Comparison of ENCODE assay signal across 1 cellular context in the genomic region with DNA sequence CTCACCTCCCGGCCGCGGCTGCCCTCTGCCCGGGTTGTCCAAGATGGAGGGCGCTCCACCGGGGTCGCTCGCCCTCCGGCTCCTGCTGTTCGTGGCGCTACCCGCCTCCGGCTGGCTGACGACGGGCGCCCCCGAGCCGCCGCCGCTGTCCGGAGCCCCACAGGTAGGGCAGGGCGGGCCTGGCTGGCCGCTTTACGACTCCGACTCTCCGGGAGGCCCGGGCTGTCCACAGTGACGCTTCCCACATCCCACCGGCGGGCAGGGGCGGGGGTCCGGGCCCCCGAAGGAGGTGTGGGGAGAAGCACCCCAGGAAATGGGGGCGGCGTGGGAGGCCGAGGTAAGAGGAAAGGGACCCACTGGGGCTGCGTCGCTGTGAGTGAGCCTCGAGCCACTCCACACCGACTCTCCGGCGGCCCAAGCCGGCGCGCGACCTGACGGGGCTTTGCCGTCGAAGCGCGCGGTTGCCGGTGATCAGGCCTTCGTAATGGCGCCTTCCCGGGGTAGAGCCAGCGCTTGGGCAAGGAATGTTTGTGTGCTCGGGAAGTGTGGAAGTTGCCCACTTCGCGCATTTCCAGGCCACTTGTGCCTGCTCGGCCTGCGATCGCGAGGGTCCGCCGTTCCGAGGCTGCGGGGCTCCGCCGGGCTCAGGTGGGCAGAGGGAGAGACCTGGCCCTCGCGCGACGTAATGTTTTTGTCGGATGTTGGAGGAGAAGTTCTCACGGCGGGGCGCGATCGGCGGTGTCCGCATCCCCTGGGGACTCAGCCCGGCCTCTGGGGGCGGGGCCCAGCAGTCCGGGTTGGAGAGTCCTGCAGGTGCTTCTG.
TF ChIP-seq lines count a peak whose summit lies in the region.

A gene with protein sequence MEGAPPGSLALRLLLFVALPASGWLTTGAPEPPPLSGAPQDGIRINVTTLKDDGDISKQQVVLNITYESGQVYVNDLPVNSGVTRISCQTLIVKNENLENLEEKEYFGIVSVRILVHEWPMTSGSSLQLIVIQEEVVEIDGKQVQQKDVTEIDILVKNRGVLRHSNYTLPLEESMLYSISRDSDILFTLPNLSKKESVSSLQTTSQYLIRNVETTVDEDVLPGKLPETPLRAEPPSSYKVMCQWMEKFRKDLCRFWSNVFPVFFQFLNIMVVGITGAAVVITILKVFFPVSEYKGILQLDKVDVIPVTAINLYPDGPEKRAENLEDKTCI (plus strand): TSS at position 4 of the 822 bp plus-strand sequence. CDS start 40 bp downstream, at position 44.

TF ChIP-seq in HepG2, 621 proteins besides CTCF, POLR2A, EP300 and RAD21 (continued from another document and continues in another):
- TF ChIP-seq PHB2 (IDR thresholded peaks at IDR 0.05; ENCODE audit: partially characterized antibody) (no peak), ZFP90 (CRISPR knock-in tag; IDR thresholded peaks at IDR 0.05; ENCODE audit: borderline replicate concordance) (no peak; the same call in 1 of the 2 replicates), NCOA1 (CRISPR knock-in tag; IDR thresholded peaks at IDR 0.05) (peak; percentile 88; the same call in 1 of the 2 replicates), LCORL (IDR thresholded peaks at IDR 0.05) (no peak), LCORL (CRISPR knock-in tag; IDR thresholded peaks at IDR 0.05) (peak; percentile 68; the same call in 1 of the 2 replicates), SRY (CRISPR knock-in tag; IDR thresholded peaks at IDR 0.05) (peak; percentile 88), MTF1 (CRISPR knock-in tag; IDR thresholded peaks at IDR 0.05) (no peak), NRL (CRISPR knock-in tag; IDR thresholded peaks at IDR 0.05; ENCODE audit: borderline replicate concordance) (peak; percentile 96), SOX6 (IDR thresholded peaks at IDR 0.05) (no peak), SOX6 (CRISPR knock-in tag; IDR thresholded peaks at IDR 0.05) (peak; percentile 33; the same call in 1 of the 2 replicates), ZNF274 (CRISPR knock-in tag; IDR thresholded peaks at IDR 0.05) (peak; percentile 91), ZIK1 (CRISPR knock-in tag; IDR thresholded peaks at IDR 0.05; ENCODE audit: borderline replicate concordance, low read depth) (no peak), ZNF564 (CRISPR knock-in tag; IDR thresholded peaks at IDR 0.05) (peak; percentile 84; the same call in 1 of the 2 replicates), ZNF720 (CRISPR knock-in tag; IDR thresholded peaks at IDR 0.05) (0 out of 2 replicates have a peak, but pooled peaks have one; percentile 63), FOXA3 (CRISPR knock-in tag; IDR thresholded peaks at IDR 0.05) (no peak), ZNF790 (CRISPR knock-in tag; IDR thresholded peaks at IDR 0.05; ENCODE audit: borderline replicate concordance) (no peak), SNAPC2 (CRISPR knock-in tag; IDR thresholded peaks at IDR 0.05) (0 out of 2 replicates have a peak, but pooled peaks have one; percentile 76), ZNF724P (CRISPR knock-in tag; IDR thresholded peaks at IDR 0.05; ENCODE audit: borderline replicate concordance) (0 out of 2 replicates have a peak, but pooled peaks have one; percentile 72), ZNF230 (CRISPR knock-in tag; IDR thresholded peaks at IDR 0.05) (peak; percentile 83; the same call in 1 of the 2 replicates), IRX3 (CRISPR knock-in tag; IDR thresholded peaks at IDR 0.05; ENCODE audit: borderline replicate concordance, low read depth) (peak; percentile 86; the same call in 1 of the 2 replicates), KMT2B (CRISPR knock-in tag; IDR thresholded peaks at IDR 0.05) (peak; percentile 67), ZNF569 (CRISPR knock-in tag; IDR thresholded peaks at IDR 0.05; ENCODE audit: borderline replicate concordance) (no peak), NFIC (IDR thresholded peaks at IDR 0.05; ENCODE audit: low read length) (no peak), RFXAP (CRISPR knock-in tag; IDR thresholded peaks at IDR 0.05; ENCODE audit: borderline replicate concordance) (no peak), ZNF546 (CRISPR knock-in tag; conservative IDR thresholded peaks at IDR 0.05) (no peak), CBFB (CRISPR knock-in tag; IDR thresholded peaks at IDR 0.05) (peak; percentile 45; the same call in 1 of the 2 replicates), FOXP1 (IDR thresholded peaks at IDR 0.05) (no peak), FOXP1 (CRISPR knock-in tag; IDR thresholded peaks at IDR 0.05) (no peak), ZNF30 (CRISPR knock-in tag; IDR thresholded peaks at IDR 0.05) (no peak; the same call in 1 of the 2 replicates), SOX13 (IDR thresholded peaks at IDR 0.05) (no peak), SOX13 (CRISPR knock-in tag; conservative IDR thresholded peaks at IDR 0.05 in 1 of 2, IDR thresholded peaks at IDR 0.05 in 1 of 2) (no peak; a peak in 1 of 4 replicates), ZNF367 (CRISPR knock-in tag; IDR thresholded peaks at IDR 0.05; ENCODE audit: borderline replicate concordance) (no peak)
- TF ChIP-seq, protein P1, sequence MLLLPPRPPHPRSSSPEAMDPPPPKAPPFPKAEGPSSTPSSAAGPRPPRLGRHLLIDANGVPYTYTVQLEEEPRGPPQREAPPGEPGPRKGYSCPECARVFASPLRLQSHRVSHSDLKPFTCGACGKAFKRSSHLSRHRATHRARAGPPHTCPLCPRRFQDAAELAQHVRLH (CRISPR knock-in tag; IDR thresholded peaks at IDR 0.05; ENCODE audit: borderline replicate concordance, low read depth), result no peak
- TF ChIP-seq, protein P2, sequence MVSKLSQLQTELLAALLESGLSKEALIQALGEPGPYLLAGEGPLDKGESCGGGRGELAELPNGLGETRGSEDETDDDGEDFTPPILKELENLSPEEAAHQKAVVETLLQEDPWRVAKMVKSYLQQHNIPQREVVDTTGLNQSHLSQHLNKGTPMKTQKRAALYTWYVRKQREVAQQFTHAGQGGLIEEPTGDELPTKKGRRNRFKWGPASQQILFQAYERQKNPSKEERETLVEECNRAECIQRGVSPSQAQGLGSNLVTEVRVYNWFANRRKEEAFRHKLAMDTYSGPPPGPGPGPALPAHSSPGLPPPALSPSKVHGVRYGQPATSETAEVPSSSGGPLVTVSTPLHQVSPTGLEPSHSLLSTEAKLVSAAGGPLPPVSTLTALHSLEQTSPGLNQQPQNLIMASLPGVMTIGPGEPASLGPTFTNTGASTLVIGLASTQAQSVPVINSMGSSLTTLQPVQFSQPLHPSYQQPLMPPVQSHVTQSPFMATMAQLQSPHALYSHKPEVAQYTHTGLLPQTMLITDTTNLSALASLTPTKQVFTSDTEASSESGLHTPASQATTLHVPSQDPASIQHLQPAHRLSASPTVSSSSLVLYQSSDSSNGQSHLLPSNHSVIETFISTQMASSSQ (IDR thresholded peaks at IDR 0.05; ENCODE audit: low read depth), result no peak
- TF ChIP-seq, protein P2 (CRISPR knock-in tag; IDR thresholded peaks at IDR 0.05; ENCODE audit: borderline replicate concordance), result peak; percentile 55
- TF ChIP-seq, protein P3, sequence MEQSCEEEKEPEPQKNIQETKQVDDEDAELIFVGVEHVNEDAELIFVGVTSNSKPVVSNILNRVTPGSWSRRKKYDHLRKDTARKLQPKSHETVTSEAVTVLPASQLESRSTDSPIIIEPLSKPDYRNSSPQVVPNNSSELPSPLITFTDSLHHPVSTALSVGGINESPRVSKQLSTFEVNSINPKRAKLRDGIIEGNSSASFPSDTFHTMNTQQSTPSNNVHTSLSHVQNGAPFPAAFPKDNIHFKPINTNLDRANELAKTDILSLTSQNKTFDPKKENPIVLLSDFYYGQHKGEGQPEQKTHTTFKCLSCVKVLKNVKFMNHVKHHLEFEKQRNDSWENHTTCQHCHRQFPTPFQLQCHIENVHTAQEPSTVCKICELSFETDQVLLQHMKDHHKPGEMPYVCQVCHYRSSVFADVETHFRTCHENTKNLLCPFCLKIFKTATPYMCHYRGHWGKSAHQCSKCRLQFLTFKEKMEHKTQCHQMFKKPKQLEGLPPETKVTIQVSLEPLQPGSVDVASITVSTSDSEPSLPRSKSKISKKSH (CRISPR knock-in tag; IDR thresholded peaks at IDR 0.05; ENCODE audit: borderline replicate concordance), result peak; percentile 80; the same call in 1 of the 2 replicates
- TF ChIP-seq, protein P4, sequence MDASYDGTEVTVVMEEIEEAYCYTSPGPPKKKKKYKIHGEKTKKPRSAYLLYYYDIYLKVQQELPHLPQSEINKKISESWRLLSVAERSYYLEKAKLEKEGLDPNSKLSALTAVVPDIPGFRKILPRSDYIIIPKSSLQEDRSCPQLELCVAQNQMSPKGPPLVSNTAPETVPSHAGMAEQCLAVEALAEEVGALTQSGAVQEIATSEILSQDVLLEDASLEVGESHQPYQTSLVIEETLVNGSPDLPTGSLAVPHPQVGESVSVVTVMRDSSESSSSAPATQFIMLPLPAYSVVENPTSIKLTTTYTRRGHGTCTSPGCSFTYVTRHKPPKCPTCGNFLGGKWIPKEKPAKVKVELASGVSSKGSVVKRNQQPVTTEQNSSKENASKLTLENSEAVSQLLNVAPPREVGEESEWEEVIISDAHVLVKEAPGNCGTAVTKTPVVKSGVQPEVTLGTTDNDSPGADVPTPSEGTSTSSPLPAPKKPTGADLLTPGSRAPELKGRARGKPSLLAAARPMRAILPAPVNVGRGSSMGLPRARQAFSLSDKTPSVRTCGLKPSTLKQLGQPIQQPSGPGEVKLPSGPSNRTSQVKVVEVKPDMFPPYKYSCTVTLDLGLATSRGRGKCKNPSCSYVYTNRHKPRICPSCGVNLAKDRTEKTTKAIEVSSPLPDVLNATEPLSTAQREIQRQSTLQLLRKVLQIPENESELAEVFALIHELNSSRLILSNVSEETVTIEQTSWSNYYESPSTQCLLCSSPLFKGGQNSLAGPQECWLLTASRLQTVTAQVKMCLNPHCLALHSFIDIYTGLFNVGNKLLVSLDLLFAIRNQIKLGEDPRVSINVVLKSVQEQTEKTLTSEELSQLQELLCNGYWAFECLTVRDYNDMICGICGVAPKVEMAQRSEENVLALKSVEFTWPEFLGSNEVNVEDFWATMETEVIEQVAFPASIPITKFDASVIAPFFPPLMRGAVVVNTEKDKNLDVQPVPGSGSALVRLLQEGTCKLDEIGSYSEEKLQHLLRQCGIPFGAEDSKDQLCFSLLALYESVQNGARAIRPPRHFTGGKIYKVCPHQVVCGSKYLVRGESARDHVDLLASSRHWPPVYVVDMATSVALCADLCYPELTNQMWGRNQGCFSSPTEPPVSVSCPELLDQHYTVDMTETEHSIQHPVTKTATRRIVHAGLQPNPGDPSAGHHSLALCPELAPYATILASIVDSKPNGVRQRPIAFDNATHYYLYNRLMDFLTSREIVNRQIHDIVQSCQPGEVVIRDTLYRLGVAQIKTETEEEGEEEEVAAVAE (CRISPR knock-in tag; IDR thresholded peaks at IDR 0.05; ENCODE audit: borderline replicate concordance), result 0 out of 2 replicates have a peak, but pooled peaks have one; percentile 32
- TF ChIP-seq, protein P5, sequence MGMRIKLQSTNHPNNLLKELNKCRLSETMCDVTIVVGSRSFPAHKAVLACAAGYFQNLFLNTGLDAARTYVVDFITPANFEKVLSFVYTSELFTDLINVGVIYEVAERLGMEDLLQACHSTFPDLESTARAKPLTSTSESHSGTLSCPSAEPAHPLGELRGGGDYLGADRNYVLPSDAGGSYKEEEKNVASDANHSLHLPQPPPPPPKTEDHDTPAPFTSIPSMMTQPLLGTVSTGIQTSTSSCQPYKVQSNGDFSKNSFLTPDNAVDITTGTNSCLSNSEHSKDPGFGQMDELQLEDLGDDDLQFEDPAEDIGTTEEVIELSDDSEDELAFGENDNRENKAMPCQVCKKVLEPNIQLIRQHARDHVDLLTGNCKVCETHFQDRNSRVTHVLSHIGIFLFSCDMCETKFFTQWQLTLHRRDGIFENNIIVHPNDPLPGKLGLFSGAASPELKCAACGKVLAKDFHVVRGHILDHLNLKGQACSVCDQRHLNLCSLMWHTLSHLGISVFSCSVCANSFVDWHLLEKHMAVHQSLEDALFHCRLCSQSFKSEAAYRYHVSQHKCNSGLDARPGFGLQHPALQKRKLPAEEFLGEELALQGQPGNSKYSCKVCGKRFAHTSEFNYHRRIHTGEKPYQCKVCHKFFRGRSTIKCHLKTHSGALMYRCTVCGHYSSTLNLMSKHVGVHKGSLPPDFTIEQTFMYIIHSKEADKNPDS (CRISPR knock-in tag; IDR thresholded peaks at IDR 0.05), result no peak
- TF ChIP-seq, protein P6, sequence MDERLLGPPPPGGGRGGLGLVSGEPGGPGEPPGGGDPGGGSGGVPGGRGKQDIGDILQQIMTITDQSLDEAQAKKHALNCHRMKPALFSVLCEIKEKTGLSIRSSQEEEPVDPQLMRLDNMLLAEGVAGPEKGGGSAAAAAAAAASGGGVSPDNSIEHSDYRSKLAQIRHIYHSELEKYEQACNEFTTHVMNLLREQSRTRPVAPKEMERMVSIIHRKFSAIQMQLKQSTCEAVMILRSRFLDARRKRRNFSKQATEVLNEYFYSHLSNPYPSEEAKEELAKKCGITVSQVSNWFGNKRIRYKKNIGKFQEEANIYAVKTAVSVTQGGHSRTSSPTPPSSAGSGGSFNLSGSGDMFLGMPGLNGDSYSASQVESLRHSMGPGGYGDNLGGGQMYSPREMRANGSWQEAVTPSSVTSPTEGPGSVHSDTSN (CRISPR knock-in tag; IDR thresholded peaks at IDR 0.05), result no peak
- TF ChIP-seq, protein P7, sequence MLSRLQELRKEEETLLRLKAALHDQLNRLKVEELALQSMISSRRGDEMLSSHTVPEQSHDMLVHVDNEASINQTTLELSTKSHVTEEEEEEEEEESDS (CRISPR knock-in tag; IDR thresholded peaks at IDR 0.05; ENCODE audit: borderline replicate concordance), result 0 out of 2 replicates have a peak, but pooled peaks have one; percentile 25
- TF ChIP-seq, protein P8, sequence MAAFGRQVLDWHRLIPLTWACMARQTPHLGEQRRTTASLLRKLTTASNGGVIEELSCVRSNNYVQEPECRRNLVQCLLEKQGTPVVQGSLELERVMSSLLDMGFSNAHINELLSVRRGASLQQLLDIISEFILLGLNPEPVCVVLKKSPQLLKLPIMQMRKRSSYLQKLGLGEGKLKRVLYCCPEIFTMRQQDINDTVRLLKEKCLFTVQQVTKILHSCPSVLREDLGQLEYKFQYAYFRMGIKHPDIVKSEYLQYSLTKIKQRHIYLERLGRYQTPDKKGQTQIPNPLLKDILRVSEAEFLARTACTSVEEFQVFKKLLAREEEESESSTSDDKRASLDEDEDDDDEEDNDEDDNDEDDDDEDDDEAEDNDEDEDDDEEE (CRISPR knock-in tag; IDR thresholded peaks at IDR 0.05), result 0 out of 2 replicates have a peak, but pooled peaks have one; percentile 12
